In genomic region chr16:85674418-85674755, GRCh38 we compare ENCODE assay signal across 15 cellular contexts. TPM values are rescaled to one million over a fixed set of nuclear protein-coding genes. Genes with fewer than 3 reads are reported as not detected.
A peak's percentile ranks its signal among the peaks of the same experiment; 100 is the strongest.
DNase-seq lines count a peak whose midpoint lies in the region; ATAC-seq, FAIRE-seq and TF ChIP-seq lines count a peak whose summit lies in the region.
"Had no signal": no experiment of that assay in that cellular context is flagged by ENCODE, and none has a peak within 500 bp of the region (broad histone marks: within the 10 kb centered on the region; RNA-seq: fewer than 3 reads in every experiment).

No MANE protein-coding gene starts in this region.

- H3K36me3 ChIP-seq in HEK293 (ENCODE audit: control insufficient read depth in 2 of 2, insufficient read depth in 1 of 2, low read length in 2 of 2): peaks cover 21 to 100% of the 10 kb centered on the region in 2 experiments; a peak in 2 of 3 replicates
- peaks cover under 1 to 36% (median 7%) of the 10 kb centered on the region in 3 donors for H3K36me3 ChIP-seq in pancreas

- POLR2A ChIA-PET in HEK293 (lab: Yijun Ruan, JAX): interaction anchor here (1.4 to 1.5 kb wide), 2 partner anchors 8 to 10 kb away, joined by 5 to 6 read pairs; no protein-coding TSS in a partner anchor

- H3K4me1 ChIP-seq in HEK293 (ENCODE audit: control insufficient read depth, insufficient read depth, low read length) (peaks cover 11% of the 10 kb centered on the region), pancreas (peaks cover 14 to 24% (median 21%) of the 10 kb centered on the region in 3 donors)

- no peaks in the 10 kb centered on the region for H3K27me3 Mint-ChIP-seq in central memory CD8-positive, alpha-beta T cell
- H3K27me3 Mint-ChIP-seq: CD4-positive, alpha-beta memory T cell had no signal

- H3K27me3 ChIP-seq in pancreas: no peaks in the 10 kb centered on the region

- ATAC-seq in central memory CD8-positive, alpha-beta T cell (replicated peaks; ENCODE audit: extremely low read depth, poor library complexity, severe bottlenecking): no peak
- ATAC-seq in pancreas (peak in 2 of 4 donors; percentile 1 to 9), sciatic nerve (no peak), HG03521 (IDR thresholded peaks at IDR 0.05; ENCODE audit: unreplicated experiment) (no peak)
- ATAC-seq: activated CD8-positive, alpha-beta T cell treated with anti-CD3 and anti-CD28 coated beads, Interleukin-2, amount 10 ng/mL, durations not matched to agents 7 days and 5 days; HCT116; PC-3 had no signal

- CTCF ChIA-PET in HEK293 (lab: Yijun Ruan, JAX): interaction anchor here (1.1 to 7.6 kb wide), 4 partner anchors 15 to 399 kb away, joined by 5 to 87 read pairs (median 15); no protein-coding TSS in a partner anchor

- intact Hi-C loops in pancreas (cut with DNase I): no loop called here
- intact Hi-C loops in sciatic nerve (cut with DNase I): no loop called here

- H3K4me3 ChIP-seq in HEK293 (ENCODE audit: low read depth, low read length) (no peak overlapping the region), pancreas (no peak overlapping the region)

- no peak for FAIRE-seq in pancreas (lab: Jason Lieb, UNC)

- 51 to 55% methylated on average over 4 of the region's 4 CpGs for WGBS in pancreas, 2 donors

- TF ChIP-seq CTCF in C4-2B (conservative IDR thresholded peaks at IDR 0.05): no peak
- no peak for TF ChIP-seq CTCF in HEK293 (tag by site-specific recombination; IDR thresholded peaks at IDR 0.05)
- TF ChIP-seq CTCF in pancreas (IDR thresholded peaks at IDR 0.05): no peak

- no peaks in the 10 kb centered on the region for H3K4me1 Mint-ChIP-seq in central memory CD8-positive, alpha-beta T cell

- H3K36me3 Mint-ChIP-seq in central memory CD8-positive, alpha-beta T cell (ENCODE audit: insufficient read depth): peaks cover 53% of the 10 kb centered on the region

- H3K27ac Mint-ChIP-seq in central memory CD8-positive, alpha-beta T cell (ENCODE audit: low read depth): peak overlapping the region; percentile 45

- no peak for DNase-seq in central memory CD8-positive, alpha-beta T cell (ENCODE audit: low spot score in 2 of 2)
- DNase-seq in pancreas (no peak), sciatic nerve (ENCODE audit: low spot score) (no peak), cerebellar nuclear complex (lab: John Stamatoyannopoulos, UW) (no peak)
- DNase-seq: activated CD8-positive, alpha-beta T cell treated with anti-CD3 and anti-CD28 coated beads, Interleukin-2, amount 10 ng/mL, durations not matched to agents 7 days and 5 days; CD4-positive, alpha-beta memory T cell; effector CD4-positive, alpha-beta T cell; KG1; mesendoderm; PC-3 had no signal

- H3K4me3 Mint-ChIP-seq in central memory CD8-positive, alpha-beta T cell: no peak overlapping the region
- H3K4me3 Mint-ChIP-seq: activated CD8-positive, alpha-beta T cell treated with anti-CD3 and anti-CD28 coated beads, Interleukin-2, amount 10 ng/mL, durations not matched to agents 7 days and 5 days; CD4-positive, alpha-beta memory T cell had no signal

- no peaks in the 10 kb centered on the region for H3K9me3 Mint-ChIP-seq in central memory CD8-positive, alpha-beta T cell
- H3K9me3 Mint-ChIP-seq: activated T-helper 2 cell treated with anti-CD3 and anti-CD28 coated beads, Interferon-gamma antibody, Interleukin-2, Interleukin-4, amounts not matched to agents 10 μg/mL and 5 μg/mL and 100 μg/mL, durations not matched to agents 14 hours and 24 hours and 36 hours; CD4-positive, alpha-beta memory T cell had no signal

- no peaks in the 10 kb centered on the region for H3K9me3 ChIP-seq in HEK293 (ENCODE audit: control insufficient read depth, insufficient read depth, low read depth, low read length)
- H3K9me3 ChIP-seq in pancreas: no peaks in the 10 kb centered on the region

- H3K27ac ChIP-seq in C4-2B (peak overlapping the region; percentile 48), HEK293 (ENCODE audit: extremely low read depth, low read depth, low read length) (peak overlapping the region; percentile 51), pancreas (peak overlapping the region; percentile 18 to 78 (median 52))

TF ChIP-seq in HEK293, 187 proteins besides CTCF, POLR2A, EP300 and RAD21:
- TF ChIP-seq ZNF510 (tag by site-specific recombination; IDR thresholded peaks at IDR 0.05; ENCODE audit: insufficient replicate concordance): peak; percentile 97
- no peak for TF ChIP-seq ZNF610 (tag by site-specific recombination; IDR thresholded peaks at IDR 0.05; ENCODE audit: borderline replicate concordance)
- TF ChIP-seq ZNF692 (tag by site-specific recombination; IDR thresholded peaks at IDR 0.05): no peak
- TF ChIP-seq ZNF776 (tag by site-specific recombination; IDR thresholded peaks at IDR 0.05; ENCODE audit: borderline replicate concordance): no peak
- peak; percentile 4 for TF ChIP-seq ZNF341 (tag by site-specific recombination; IDR thresholded peaks at IDR 0.05; ENCODE audit: low read depth)
- no peak for TF ChIP-seq GLI4 (tag by site-specific recombination; IDR thresholded peaks at IDR 0.05)
- no peak for TF ChIP-seq ZNF2 (tag by site-specific recombination; IDR thresholded peaks at IDR 0.05)

RNA-seq across cellular contexts. Expression of gene GINS2, which starts 14.4 kb away (rescaled TPM):
- total RNA-seq in pancreas (1 to 10 TPM in 2 of 6 donors, under 1 TPM in 4; 0.37 to 1.6 (median 0.71) TPM), sciatic nerve (1.3 TPM)
- 1 to 10 TPM in 1 of 2 donors, under 1 TPM in 1; 0.76 to 1.9 TPM for polyA plus RNA-seq in pancreas
